Comparison of ENCODE assay signal across 16 cellular contexts in the genomic region with DNA sequence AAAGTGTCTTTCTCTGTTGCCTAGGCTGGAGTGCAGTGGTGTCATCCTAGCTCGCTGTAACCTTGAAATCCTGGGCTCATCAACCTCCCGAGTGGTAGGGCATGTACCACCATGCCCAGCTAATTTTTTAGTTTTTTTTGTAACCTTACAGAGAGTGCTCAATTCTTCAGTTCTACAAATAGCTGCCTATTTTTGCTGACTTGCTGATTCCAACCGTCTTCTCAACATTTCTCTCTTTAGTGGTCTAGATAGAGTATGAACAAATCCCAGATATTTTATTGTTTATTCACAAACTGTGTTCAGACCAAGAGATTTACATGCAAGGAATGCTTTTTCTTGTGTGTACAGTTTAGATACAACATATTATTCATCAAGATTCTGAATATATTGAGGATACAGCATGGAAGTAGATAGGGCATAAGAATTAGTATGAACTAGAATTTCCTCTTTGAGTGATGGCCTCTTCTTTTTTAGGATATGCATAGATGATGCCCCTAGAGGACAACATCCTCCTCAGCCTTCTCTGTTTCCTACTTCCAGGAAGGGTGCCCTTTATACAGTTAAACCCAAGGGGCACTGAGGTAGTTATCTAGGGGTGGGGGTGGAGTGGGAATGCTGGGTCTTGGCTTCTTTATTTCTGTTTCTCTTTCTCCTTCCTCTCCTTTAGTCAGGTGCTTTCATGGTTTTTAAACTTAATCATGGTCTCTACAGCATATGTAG. TPM values are rescaled to one million over a fixed set of nuclear protein-coding genes. Genes with fewer than 3 reads are reported as not detected.
DNase-seq lines count a peak whose midpoint lies in the region; ATAC-seq, FAIRE-seq and TF ChIP-seq lines count a peak whose summit lies in the region.
"Had no signal": no experiment of that assay in that cellular context is flagged by ENCODE, and none has a peak within 500 bp of the region (broad histone marks: within the 10 kb centered on the region; RNA-seq: fewer than 3 reads in every experiment).

No MANE protein-coding gene starts in this region.

- no peak for DNase-seq in HepG2 (ENCODE audit: low spot score)
- no peak for DNase-seq in right lobe of liver
- DNase-seq in K562 (ENCODE audit: extremely low read depth in 1 of 4, low spot score in 3 of 4): no peak
- no peak for DNase-seq in mesenchymal stem cell
- DNase-seq in NCI-H1930 (lab: John Stamatoyannopoulos, UW): no peak
- no peak for DNase-seq in CD1c-positive myeloid dendritic cell (ENCODE audit: extremely low spot score)
- DNase-seq: COR-L47; NCI-H1417 treated with DMSO at 0.1 percent for 48 hours; NCI-H2029 treated with DMSO at 0.1 percent for 48 hours; NCI-H446 treated with DMSO at 0.1 percent for 48 hours; NK-92 treated with Interleukin-12 subunit alpha and Interleukin-12 subunit beta, amount 100 ng/mL, for 24 hours had no signal

- no peaks in the 10 kb centered on the region for H3K27me3 ChIP-seq in HepG2 (ENCODE audit: control insufficient read depth in 1 of 2, insufficient read depth in 2 of 2, low read length in 2 of 2)
- H3K27me3 ChIP-seq in right lobe of liver: no peaks in the 10 kb centered on the region
- H3K27me3 ChIP-seq in K562 (ENCODE audit: control insufficient read depth in 2 of 2, insufficient read depth in 2 of 2, low read length in 2 of 2): no peaks in the 10 kb centered on the region
- no peaks in the 10 kb centered on the region for H3K27me3 ChIP-seq in mesenchymal stem cell (ENCODE audit: control insufficient read depth in 1 of 2, insufficient read depth in 1 of 2, low read length in 2 of 2)
- H3K27me3 ChIP-seq: SJCRH30 had no signal

- no peak for ATAC-seq in HepG2
- ATAC-seq in right lobe of liver: no peak
- ATAC-seq in K562: no peak
- no peak for ATAC-seq in HG03196 (IDR thresholded peaks at IDR 0.05; ENCODE audit: unreplicated experiment)

- TF ChIP-seq EP300 in HepG2 (IDR thresholded peaks at IDR 0.05; ENCODE audit: low read depth in 2 of 2, low read length in 2 of 2): no peak
- no peak for TF ChIP-seq EP300 in HepG2 (CRISPR knock-in tag; IDR thresholded peaks at IDR 0.05; ENCODE audit: borderline replicate concordance)
- TF ChIP-seq EP300 in K562 (IDR thresholded peaks at IDR 0.05; ENCODE audit: low read length): no peak

- no peaks in the 10 kb centered on the region for H3K9me3 ChIP-seq in HepG2 (ENCODE audit: low read length)
- no peaks in the 10 kb centered on the region for H3K9me3 ChIP-seq in right lobe of liver
- no peaks in the 10 kb centered on the region for H3K9me3 ChIP-seq in K562 (replicated peaks; ENCODE audit: control insufficient read depth, insufficient read depth, low read depth, low read length)
- no peaks in the 10 kb centered on the region for H3K9me3 ChIP-seq in mesenchymal stem cell (ENCODE audit: control insufficient read depth, low read length)
- H3K9me3 ChIP-seq: SJCRH30 had no signal

- peaks cover 9% of the 10 kb centered on the region for H3K79me1 ChIP-seq in mesenchymal stem cell (replicated peaks; ENCODE audit: low read length, poor library complexity, severe bottlenecking)

- FAIRE-seq in HepG2 (lab: Jason Lieb, UNC): no peak
- FAIRE-seq in K562 (lab: Jason Lieb, UNC): no peak
- FAIRE-seq: A204.1 had no signal

- H3K4me1 ChIP-seq in HepG2 (ENCODE audit: insufficient read depth, low read length): no peaks in the 10 kb centered on the region
- no peaks in the 10 kb centered on the region for H3K4me1 ChIP-seq in right lobe of liver
- H3K4me1 ChIP-seq in K562 (replicated peaks in 1 of 2; ENCODE audit: control insufficient read depth in 2 of 2, insufficient read depth in 2 of 2, low read length in 2 of 2): no peaks in the 10 kb centered on the region
- peaks cover 8% of the 10 kb centered on the region for H3K4me1 ChIP-seq in mesenchymal stem cell (ENCODE audit: control insufficient read depth, insufficient read depth, low read depth, low read length)

- no peak overlapping the region for H4K91ac ChIP-seq in mesenchymal stem cell (ENCODE audit: low read length)

- TF ChIP-seq CTCF in HepG2 (CRISPR knock-in tag; IDR thresholded peaks at IDR 0.05): no peak
- TF ChIP-seq CTCF in right lobe of liver (IDR thresholded peaks at IDR 0.05): no peak
- TF ChIP-seq CTCF in K562 (IDR thresholded peaks at IDR 0.05 in 2 of 3, conservative IDR thresholded peaks at IDR 0.05 in 1 of 3; ENCODE audit: insufficient read depth in 2 of 3, low read depth in 1 of 3, low read length in 3 of 3): no peak

- H2BK12ac ChIP-seq in mesenchymal stem cell (ENCODE audit: low read length in 2 of 2): no peak overlapping the region

- H3K4me2 ChIP-seq in HepG2 (ENCODE audit: low read depth, low read length): no peak overlapping the region
- H3K4me2 ChIP-seq in K562 (ENCODE audit: insufficient read depth, low read length): no peak overlapping the region
- no peak overlapping the region for H3K4me2 ChIP-seq in mesenchymal stem cell (ENCODE audit: low read length, poor library complexity, severe bottlenecking)

- H3K27ac ChIP-seq in HepG2 (ENCODE audit: extremely low read length, insufficient read depth, low read length) (no peak overlapping the region), right lobe of liver (no peak overlapping the region), K562 (ENCODE audit: extremely low read depth, low read depth, low read length) (no peak overlapping the region), mesenchymal stem cell (ENCODE audit: low read length, poor library complexity, severe bottlenecking) (no peak overlapping the region)
- H3K27ac ChIP-seq: C4-2B, RWPE1, SJCRH30 had no signal

- POLR2A ChIA-PET in HepG2 (lab: Yijun Ruan, JAX): no interaction called here
- POLR2A ChIA-PET in K562 (lab: Yijun Ruan, JAX): interaction anchor here (0.6 to 1.4 kb wide), 3 partner anchors 13 to 222 kb away, joined by 3 read pairs; no protein-coding TSS in a partner anchor

- no peak for TF ChIP-seq RAD21 in HepG2 (CRISPR knock-in tag; IDR thresholded peaks at IDR 0.05)
- no peak for TF ChIP-seq RAD21 in K562 (CRISPR knock-in tag; conservative IDR thresholded peaks at IDR 0.05 in 1 of 2, IDR thresholded peaks at IDR 0.05 in 1 of 2)

- H2AFZ ChIP-seq in HepG2 (ENCODE audit: low read length): no peak overlapping the region
- H2AFZ ChIP-seq in K562 (ENCODE audit: low read depth, low read length): no peak overlapping the region
- no peak overlapping the region for H2AFZ ChIP-seq in mesenchymal stem cell (ENCODE audit: low read depth, low read length)

- no peak overlapping the region for H3K18ac ChIP-seq in mesenchymal stem cell (ENCODE audit: low read depth in 1 of 2, low read length in 2 of 2)

- H4K8ac ChIP-seq in mesenchymal stem cell (ENCODE audit: low read length): no peak overlapping the region

- no peak overlapping the region for H3K23ac ChIP-seq in mesenchymal stem cell (ENCODE audit: low read length in 2 of 2)

- no peak overlapping the region for H2BK120ac ChIP-seq in mesenchymal stem cell (ENCODE audit: low read depth, low read length)

- no peaks in the 10 kb centered on the region for H4K20me1 ChIP-seq in HepG2 (ENCODE audit: insufficient read depth, low read length)
- 0 out of 2 replicates have a peak, but pooled peaks cover 4% of the 10 kb centered on the region for H4K20me1 ChIP-seq in K562 (replicated peaks; ENCODE audit: control insufficient read depth, insufficient read depth, low read length)

- CTCF ChIA-PET in HepG2 (lab: Yijun Ruan, JAX; ENCODE audit: low intra/inter-chr PET ratio, low total read pairs): no interaction called here
- CTCF ChIA-PET in K562 (lab: Yijun Ruan, JAX; ENCODE audit: low intra/inter-chr PET ratio): no interaction called here

- in situ Hi-C loops in HepG2 (cut with HindIII; ENCODE audit: extremely low pct_ligation_motif_present, low pct_unique_long_range_greater_than_20kb) (no loop called here), K562 (cut with MboI) (no loop called here)

- intact Hi-C loops in HepG2 (cut with micrococcal nuclease; ENCODE audit: unreplicated experiment): loop anchor here (1.0 kb wide), 1 partner anchor 165 kb away; no protein-coding TSS in a partner anchor
- intact Hi-C loops in right lobe of liver (cut with DNase I): no loop called here
- intact Hi-C loops in K562 (cut with micrococcal nuclease): no loop called here

- no peaks in the 10 kb centered on the region for H3K9me1 ChIP-seq in K562 (ENCODE audit: control insufficient read depth, insufficient read depth, low read length)

- H3K9ac ChIP-seq in HepG2 (ENCODE audit: insufficient read depth, low read depth, low read length) (no peak overlapping the region), K562 (ENCODE audit: insufficient read depth in 1 of 2, low read depth in 2 of 2, low read length in 2 of 2) (no peak overlapping the region), mesenchymal stem cell (ENCODE audit: low read length) (no peak overlapping the region)

- BruUV-seq in HepG2 (replicated peaks; lab: Mats Ljungman, UMichigan): no TSS peak
- BruUV-seq in K562 (replicated peaks; lab: Mats Ljungman, UMichigan): no TSS peak

- TF ChIP-seq POLR2A in HepG2 (IDR thresholded peaks at IDR 0.05; ENCODE audit: insufficient read depth in 1 of 2, low read depth in 2 of 2, low read length in 2 of 2): no peak
- no peak for TF ChIP-seq POLR2A in right lobe of liver (IDR thresholded peaks at IDR 0.05)
- no peak for TF ChIP-seq POLR2A in K562 (conservative IDR thresholded peaks at IDR 0.05)

- H2BK5ac ChIP-seq in mesenchymal stem cell (ENCODE audit: low read depth, low read length, poor library complexity, severe bottlenecking): no peak overlapping the region

- H2BK15ac ChIP-seq in mesenchymal stem cell (ENCODE audit: low read depth, poor library complexity, severe bottlenecking): no peak overlapping the region

- WGBS in HepG2 (ENCODE audit: low lambda C conversion rate): 95% methylated on average over 3 of the region's 3 CpGs
- 95% methylated on average over 3 of the region's 3 CpGs for WGBS in right lobe of liver (ENCODE audit: insufficient coverage, low coverage, low lambda C conversion rate, missing lambda C conversion rate)
- 78% methylated on average over 3 of the region's 3 CpGs for WGBS in K562 (ENCODE audit: insufficient coverage, low coverage, missing lambda C conversion rate)
- 88% methylated on average over 2 of the region's 3 CpGs for WGBS in mesenchymal stem cell

- no peaks in the 10 kb centered on the region for H3K79me2 ChIP-seq in HepG2 (ENCODE audit: insufficient read depth, low read length)
- H3K79me2 ChIP-seq in K562 (ENCODE audit: control insufficient read depth, insufficient read depth, low read length): no peaks in the 10 kb centered on the region

- peak overlapping the region; percentile 35 for H2AK5ac ChIP-seq in mesenchymal stem cell (ENCODE audit: low read length, severe bottlenecking)

- H3K4me3 ChIP-seq in HepG2 (replicated peaks in 1 of 3; ENCODE audit: insufficient read depth in 1 of 3, low read depth in 2 of 3, low read length in 3 of 3) (no peak overlapping the region), right lobe of liver (no peak overlapping the region), K562 (no peak overlapping the region), mesenchymal stem cell (ENCODE audit: insufficient read depth in 1 of 2, low read depth in 1 of 2, low read length in 2 of 2) (no peak overlapping the region)
- H3K4me3 ChIP-seq: SJCRH30 had no signal

- H3K36me3 ChIP-seq in HepG2 (replicated peaks in 1 of 2; ENCODE audit: control insufficient read depth in 1 of 2, insufficient read depth in 2 of 2, low read length in 2 of 2) (peaks cover 7 to 37% of the 10 kb centered on the region in 2 experiments; a peak in 4 of 5 replicates), right lobe of liver (peaks cover 0 to 49% (median 11%) of the 10 kb centered on the region in 4 donors), K562 (ENCODE audit: control insufficient read depth, insufficient read depth, low read length) (peaks cover 31% of the 10 kb centered on the region), mesenchymal stem cell (ENCODE audit: control insufficient read depth in 1 of 2, insufficient read depth in 2 of 2, low read depth in 1 of 2, low read length in 2 of 2) (peaks cover 7 to 89% of the 10 kb centered on the region in 2 experiments)

- H3K4ac ChIP-seq in mesenchymal stem cell (ENCODE audit: low read depth in 1 of 2, low read length in 2 of 2): no peak overlapping the region

- H3K14ac ChIP-seq in mesenchymal stem cell (ENCODE audit: low read length in 2 of 2): no peak overlapping the region

RNA-seq across cellular contexts. Expression of gene PRPF18, which starts 26.0 kb away (rescaled TPM):
- total RNA-seq in HepG2 (2016; rRNA removed; fragmentation: Illumina TruSeq; extraction: Trizol): 17.2 and 24.7 TPM in 2 replicates
- 7.8 and 9.1 TPM in 2 replicates for total RNA-seq in HepG2 (2016; cell fraction: cytosol; rRNA removed; fragmentation: Illumina TruSeq; extraction: Trizol; ENCODE audit: low read depth)
- total RNA-seq in HepG2 (2016; cell fraction: insoluble cytoplasmic fraction; rRNA removed; fragmentation: Illumina TruSeq; extraction: Trizol): 21.2 and 25.5 TPM in 2 replicates
- total RNA-seq in HepG2 (2016; cell fraction: membrane; rRNA removed; fragmentation: Illumina TruSeq; extraction: Trizol): 12.4 and 13.8 TPM in 2 replicates
- total RNA-seq in HepG2 (2016; cell fraction: nucleus; rRNA removed; fragmentation: Illumina TruSeq; extraction: Trizol): 18.7 and 19.1 TPM in 2 replicates
- polyA plus RNA-seq in HepG2 (2011; rRNA removed): 4.4 and 6.1 TPM in 2 replicates
- 3.0 and 3.7 TPM in 2 replicates for polyA plus RNA-seq in HepG2 (2011; cell fraction: cytosol; rRNA removed)
- polyA plus RNA-seq in HepG2 (2011; cell fraction: nucleus; rRNA removed): 4.5 and 6.1 TPM in 2 replicates
- polyA plus RNA-seq in HepG2 (2012): 7.6 and 9.8 TPM in 2 replicates
- polyA plus RNA-seq in HepG2 (2016; cell fraction: cytosol; fragmentation: Illumina TruSeq; extraction: Trizol; ENCODE audit: low read depth): 5.7 and 7.2 TPM in 2 replicates
- 20.8 and 21.3 TPM in 2 replicates for polyA plus RNA-seq in HepG2 (2016; cell fraction: insoluble cytoplasmic fraction; fragmentation: Illumina TruSeq; extraction: Trizol; ENCODE audit: low read depth)
- polyA plus RNA-seq in HepG2 (2016; cell fraction: membrane; fragmentation: Illumina TruSeq; extraction: Trizol; ENCODE audit: low read depth): 7.3 and 9.4 TPM in 2 replicates
- 11.4 and 11.7 TPM in 2 replicates for polyA plus RNA-seq in HepG2 (2016; cell fraction: nucleus; fragmentation: Illumina TruSeq; extraction: Trizol; ENCODE audit: insufficient read depth, low read depth)
- polyA minus RNA-seq in HepG2 (2011; rRNA and poly(A)+ RNA removed; ENCODE audit: low replicate concordance): 0.80 and 2.3 TPM in 2 replicates
- polyA minus RNA-seq in HepG2 (2011; cell fraction: cytosol; rRNA and poly(A)+ RNA removed): 2.6 and 4.7 TPM in 2 replicates
- 28.2 and 32.6 TPM in 2 replicates for polyA minus RNA-seq in HepG2 (2011; cell fraction: nucleus; rRNA and poly(A)+ RNA removed)
- 10 to 100 TPM in 4 of 6 experiments, 1 to 10 TPM in 2; 8.1 to 16.1 (median 11.5) TPM for total RNA-seq in right lobe of liver
- 16.6 and 64.6 TPM in 2 replicates for total RNA-seq in K562 (2011; cell fraction: chromatin; rRNA removed; ENCODE audit: low replicate concordance)
- 6.8 and 10.3 TPM in 2 replicates for total RNA-seq in K562 (2011; cell fraction: nucleolus; rRNA removed)
- total RNA-seq in K562 (2011; cell fraction: nucleoplasm; rRNA removed): 15.2 and 18.3 TPM in 2 replicates
- 16.9 and 23.1 TPM in 2 replicates for total RNA-seq in K562 (2014; rRNA removed)
- total RNA-seq in K562 (2014; rRNA removed; fragmentation: Illumina TruSeq; extraction: Trizol): 26.4 and 30.3 TPM in 2 replicates
- 25.7 and 30.6 TPM in 2 replicates for total RNA-seq in K562 (2015; rRNA removed; fragmentation: Illumina TruSeq; extraction: Trizol)
- 14.0 and 14.8 TPM in 2 replicates for total RNA-seq in K562 (2021)
- polyA plus RNA-seq in K562 (2011; rRNA removed): 10.3 and 15.7 TPM in 2 replicates
- polyA plus RNA-seq in K562 (2011; cell fraction: cytosol; rRNA removed): 2.7 and 5.6 TPM in 2 replicates
- polyA plus RNA-seq in K562 (2011; cell fraction: nucleus; rRNA removed): 5.1 and 6.3 TPM in 2 replicates
- 11.2 and 15.1 TPM in 2 replicates for polyA plus RNA-seq in K562 (2012)
- 20.5 and 25.9 TPM in 2 replicates for polyA plus RNA-seq in K562 (2014; fragmentation: Illumina TruSeq; extraction: Trizol)
- 10 to 100 TPM; 19.6 to 26.6 TPM for polyA plus RNA-seq in K562 (2014; fragmentation: Nextera tagmentation; extraction: Ambion mirVana)
- 16.8 and 22.4 TPM in 2 replicates for polyA plus RNA-seq in K562 (2014; rRNA removed)
- polyA minus RNA-seq in K562 (2011; rRNA and poly(A)+ RNA removed): 19.2 and 22.2 TPM in 2 replicates
- polyA minus RNA-seq in K562 (2011; cell fraction: cytosol; rRNA and poly(A)+ RNA removed): 3.5 and 6.4 TPM in 2 replicates
- 9.3 and 25.3 TPM in 2 replicates for polyA minus RNA-seq in K562 (2011; cell fraction: nucleus; rRNA and poly(A)+ RNA removed)
- 15.6 TPM for polyA plus RNA-seq in mesenchymal stem cell (2013, experiment 1 of 2)
- 17.1 TPM for polyA plus RNA-seq in mesenchymal stem cell (2013, experiment 2 of 2)

Comparison
In these comparisons a context has a peak if more than half of its experiments do, and no peak if none do; other contexts are left out.
1. Of the 241 proteins assayed by ChIP-seq in both HepG2 and K562: peak only in HepG2: none; only in K562: MAFG; in both: MAFF and MAFK; in neither: 238.